10 cellular contexts compared by ENCODE assay signal in the genomic region with DNA sequence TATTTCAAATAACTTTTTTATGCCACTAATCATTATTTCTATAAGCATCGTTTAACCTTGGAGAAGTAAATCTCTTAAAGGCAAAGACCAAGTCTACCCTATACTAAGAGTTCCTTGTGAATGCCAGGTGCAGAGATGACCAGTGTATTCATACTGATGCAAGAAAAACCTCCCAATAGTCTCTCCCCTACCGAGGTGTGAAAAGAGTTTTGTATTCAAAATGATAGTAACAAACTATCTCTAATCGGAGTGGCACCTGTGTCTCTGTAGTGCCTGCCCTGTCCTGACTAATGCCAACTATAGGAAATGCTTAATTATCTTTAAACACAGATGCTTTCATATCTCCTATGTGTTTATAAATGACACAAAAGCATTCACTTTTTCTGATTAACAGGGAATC.
"Had no signal": no experiment of that assay in that cellular context is flagged by ENCODE, and none has a peak within 500 bp of the region (broad histone marks: within the 10 kb centered on the region; RNA-seq: fewer than 3 reads in every experiment).

No MANE protein-coding gene starts in this region.

- H3K27ac ChIP-seq: HL-60, KMS-11 had no signal

- ATAC-seq: GM23338, HCT116, HepG2 had no signal

- H3K9ac ChIP-seq: KMS-11 had no signal

- H3K4me1 ChIP-seq: HAP-1 had no signal

- H3K36me3 ChIP-seq: HAP-1 had no signal

- H3K4me3 ChIP-seq: GM23338, HAP-1 had no signal

- DNase-seq: H7, HFFc6, Karpas-422, KBM-7 had no signal

- H3K9me3 ChIP-seq: HAP-1 had no signal
